Comparison of ENCODE assay signal across 32 cellular contexts in genomic region chr20:46182271-46182670, GRCh38.
"Had no signal": no experiment of that assay in that cellular context is flagged by ENCODE, and none has a peak within 500 bp of the region (broad histone marks: within the 10 kb centered on the region; RNA-seq: fewer than 3 reads in every experiment).

No MANE protein-coding gene starts in this region.

- DNase-seq: activated CD4-positive, alpha-beta memory T cell treated with anti-CD3 and anti-CD28 coated beads, Interleukin-2, amount 10 ng/mL, durations not matched to agents 7 days and 5 days; activated CD4-positive, alpha-beta T cell treated with anti-CD3 and anti-CD28 coated beads for 1 hour; activated CD4-positive, alpha-beta T cell treated with anti-CD3 and anti-CD28 coated beads for 48 hours; activated CD4-positive, CD25-positive, alpha-beta regulatory T cell; activated CD8-positive, alpha-beta memory T cell treated with anti-CD3 and anti-CD28 coated beads for 24 hours; activated CD8-positive, alpha-beta memory T cell treated with anti-CD3 and anti-CD28 coated beads, Interleukin-2, amount 10 ng/mL, durations not matched to agents 7 days and 5 days; activated CD8-positive, alpha-beta memory T cell treated with anti-CD3 and anti-CD28 coated beads, Interleukin-2, amount 50 U/mL, for 48 hours; activated effector memory CD4-positive, alpha-beta T cell treated with Interleukin-2 at 50 U/mL for 16 hours; activated naive CD4-positive, alpha-beta T cell treated with anti-CD3 and anti-CD28 coated beads, Interleukin-2, amount 10 ng/mL, durations not matched to agents 7 days and 5 days; activated naive CD8-positive, alpha-beta T cell treated with anti-CD3 and anti-CD28 coated beads, Interleukin-2, amount 50 U/mL, for 24 hours; activated T-cell treated with anti-CD3 and anti-CD28 coated beads, Interleukin-2, amount 50 U/mL, for 48 hours; brain microvascular endothelial cell; central memory CD4-positive, alpha-beta T cell; NCI-H1048; NCI-H1105 treated with DMSO at 0.1 percent for 48 hours; NCI-H1436; NCI-H1930; NCI-H2081 treated with DMSO at 0.1 percent for 48 hours; NCI-H526; NCI-H748 treated with DMSO at 0.1 percent for 48 hours; NK-92 treated with Interleukin-12 subunit alpha and Interleukin-12 subunit beta, amount 100 ng/mL, for 24 hours; PC-3; Peyer's patch; RPMI8226; SHP77 treated with DMSO at 0.1 percent for 48 hours; SW 1271; T-helper 1 cell; T1000; WERI-Rb-1 had no signal

- H3K9me3 Mint-ChIP-seq: activated CD4-positive, alpha-beta memory T cell treated with anti-CD3 and anti-CD28 coated beads, Interleukin-2, amount 10 ng/mL, durations not matched to agents 7 days and 5 days; activated naive CD4-positive, alpha-beta T cell treated with anti-CD3 and anti-CD28 coated beads, Interleukin-2, amount 10 ng/mL, durations not matched to agents 7 days and 5 days; activated naive CD8-positive, alpha-beta T cell treated with anti-CD3 and anti-CD28 coated beads, Interleukin-2, amount 50 U/mL, for 24 hours had no signal

- H3K27ac ChIP-seq: brain microvascular endothelial cell, Peyer's patch, WERI-Rb-1 had no signal

- H3K36me3 Mint-ChIP-seq: activated CD8-positive, alpha-beta memory T cell treated with anti-CD3 and anti-CD28 coated beads, Interleukin-2, amount 10 ng/mL, durations not matched to agents 7 days and 5 days; activated naive CD4-positive, alpha-beta T cell treated with anti-CD3 and anti-CD28 coated beads, Interleukin-2, amount 10 ng/mL, durations not matched to agents 7 days and 5 days; activated naive CD8-positive, alpha-beta T cell had no signal

- ATAC-seq: activated CD8-positive, alpha-beta memory T cell treated with anti-CD3 and anti-CD28 coated beads, Interleukin-2, amount 10 ng/mL, durations not matched to agents 7 days and 5 days; activated naive CD8-positive, alpha-beta T cell treated with anti-CD3 and anti-CD28 coated beads, Interleukin-2, amount 50 U/mL, for 24 hours; K562; PC-3; SK-N-SH treated with all-trans-retinoic acid at 6 μM for 48 hours had no signal

- H3K9me3 ChIP-seq: Peyer's patch had no signal

- H3K27me3 Mint-ChIP-seq: activated CD8-positive, alpha-beta memory T cell treated with anti-CD3 and anti-CD28 coated beads, Interleukin-2, amount 10 ng/mL, durations not matched to agents 7 days and 5 days had no signal

- H3K4me1 ChIP-seq: Peyer's patch had no signal

- H3K4me3 ChIP-seq: K562, Peyer's patch had no signal

- H3K36me3 ChIP-seq: brain microvascular endothelial cell, Peyer's patch, WERI-Rb-1 had no signal

- H3K27ac Mint-ChIP-seq: activated CD4-positive, alpha-beta memory T cell treated with anti-CD3 and anti-CD28 coated beads, Interleukin-2, amount 10 ng/mL, durations not matched to agents 7 days and 5 days; activated CD8-positive, alpha-beta memory T cell treated with anti-CD3 and anti-CD28 coated beads, Interleukin-2, amount 10 ng/mL, durations not matched to agents 7 days and 5 days; activated naive CD4-positive, alpha-beta T cell treated with anti-CD3 and anti-CD28 coated beads, Interleukin-2, amount 10 ng/mL, durations not matched to agents 7 days and 5 days; activated naive CD8-positive, alpha-beta T cell; activated naive CD8-positive, alpha-beta T cell treated with anti-CD3 and anti-CD28 coated beads, Interleukin-2, amount 50 U/mL, for 24 hours had no signal

- H3K4me1 Mint-ChIP-seq: activated CD4-positive, alpha-beta memory T cell treated with anti-CD3 and anti-CD28 coated beads, Interleukin-2, amount 10 ng/mL, durations not matched to agents 7 days and 5 days; activated CD8-positive, alpha-beta memory T cell treated with anti-CD3 and anti-CD28 coated beads, Interleukin-2, amount 10 ng/mL, durations not matched to agents 7 days and 5 days; activated naive CD4-positive, alpha-beta T cell treated with anti-CD3 and anti-CD28 coated beads, Interleukin-2, amount 10 ng/mL, durations not matched to agents 7 days and 5 days; activated naive CD8-positive, alpha-beta T cell treated with anti-CD3 and anti-CD28 coated beads, Interleukin-2, amount 50 U/mL, for 24 hours had no signal

- H3K27me3 ChIP-seq: brain microvascular endothelial cell, Peyer's patch had no signal

- H3K4me3 Mint-ChIP-seq: activated CD4-positive, alpha-beta memory T cell treated with anti-CD3 and anti-CD28 coated beads, Interleukin-2, amount 10 ng/mL, durations not matched to agents 7 days and 5 days; activated CD8-positive, alpha-beta memory T cell treated with anti-CD3 and anti-CD28 coated beads, Interleukin-2, amount 10 ng/mL, durations not matched to agents 7 days and 5 days; activated naive CD4-positive, alpha-beta T cell treated with anti-CD3 and anti-CD28 coated beads, Interleukin-2, amount 10 ng/mL, durations not matched to agents 7 days and 5 days; activated naive CD8-positive, alpha-beta T cell; activated naive CD8-positive, alpha-beta T cell treated with anti-CD3 and anti-CD28 coated beads, Interleukin-2, amount 50 U/mL, for 24 hours had no signal
